ENCODE assay signal across 1 cellular context in the genomic region with DNA sequence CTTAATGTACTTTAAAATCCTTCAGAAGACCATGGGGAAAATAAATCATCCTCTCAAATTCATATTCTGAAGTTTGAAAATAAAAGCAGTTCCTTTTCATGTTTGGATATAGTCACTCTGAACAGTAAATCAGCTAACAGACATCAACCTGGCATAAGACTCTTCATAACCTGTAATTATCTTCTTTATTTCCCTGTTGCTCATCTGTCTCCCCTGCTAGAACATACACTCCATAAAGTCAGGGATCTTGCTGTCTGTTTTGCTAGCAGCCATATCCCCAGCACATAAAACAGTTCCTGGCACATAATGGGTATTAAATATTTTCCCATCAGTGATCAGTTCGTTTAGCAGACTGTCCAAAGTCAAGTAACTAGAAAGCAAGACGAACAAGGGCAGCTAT.
TF ChIP-seq lines count a peak whose summit lies in the region.

No MANE protein-coding gene starts in this region.

TF ChIP-seq in SK-N-SH, 30 proteins besides CTCF, POLR2A, EP300 and RAD21 (continued from another document):
- TF ChIP-seq, protein P1, sequence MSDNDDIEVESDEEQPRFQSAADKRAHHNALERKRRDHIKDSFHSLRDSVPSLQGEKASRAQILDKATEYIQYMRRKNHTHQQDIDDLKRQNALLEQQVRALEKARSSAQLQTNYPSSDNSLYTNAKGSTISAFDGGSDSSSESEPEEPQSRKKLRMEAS (IDR thresholded peaks at IDR 0.05; ENCODE audit: low read depth): no peak
- TF ChIP-seq, protein P2, sequence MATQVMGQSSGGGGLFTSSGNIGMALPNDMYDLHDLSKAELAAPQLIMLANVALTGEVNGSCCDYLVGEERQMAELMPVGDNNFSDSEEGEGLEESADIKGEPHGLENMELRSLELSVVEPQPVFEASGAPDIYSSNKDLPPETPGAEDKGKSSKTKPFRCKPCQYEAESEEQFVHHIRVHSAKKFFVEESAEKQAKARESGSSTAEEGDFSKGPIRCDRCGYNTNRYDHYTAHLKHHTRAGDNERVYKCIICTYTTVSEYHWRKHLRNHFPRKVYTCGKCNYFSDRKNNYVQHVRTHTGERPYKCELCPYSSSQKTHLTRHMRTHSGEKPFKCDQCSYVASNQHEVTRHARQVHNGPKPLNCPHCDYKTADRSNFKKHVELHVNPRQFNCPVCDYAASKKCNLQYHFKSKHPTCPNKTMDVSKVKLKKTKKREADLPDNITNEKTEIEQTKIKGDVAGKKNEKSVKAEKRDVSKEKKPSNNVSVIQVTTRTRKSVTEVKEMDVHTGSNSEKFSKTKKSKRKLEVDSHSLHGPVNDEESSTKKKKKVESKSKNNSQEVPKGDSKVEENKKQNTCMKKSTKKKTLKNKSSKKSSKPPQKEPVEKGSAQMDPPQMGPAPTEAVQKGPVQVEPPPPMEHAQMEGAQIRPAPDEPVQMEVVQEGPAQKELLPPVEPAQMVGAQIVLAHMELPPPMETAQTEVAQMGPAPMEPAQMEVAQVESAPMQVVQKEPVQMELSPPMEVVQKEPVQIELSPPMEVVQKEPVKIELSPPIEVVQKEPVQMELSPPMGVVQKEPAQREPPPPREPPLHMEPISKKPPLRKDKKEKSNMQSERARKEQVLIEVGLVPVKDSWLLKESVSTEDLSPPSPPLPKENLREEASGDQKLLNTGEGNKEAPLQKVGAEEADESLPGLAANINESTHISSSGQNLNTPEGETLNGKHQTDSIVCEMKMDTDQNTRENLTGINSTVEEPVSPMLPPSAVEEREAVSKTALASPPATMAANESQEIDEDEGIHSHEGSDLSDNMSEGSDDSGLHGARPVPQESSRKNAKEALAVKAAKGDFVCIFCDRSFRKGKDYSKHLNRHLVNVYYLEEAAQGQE (IDR thresholded peaks at IDR 0.05; ENCODE audit: low read depth, low read length): no peak
